In genomic region chr13:75836441-75836840, GRCh38 we compare ENCODE assay signal across 14 cellular contexts.
DNase-seq lines count a peak whose midpoint lies in the region; ATAC-seq, FAIRE-seq and TF ChIP-seq lines count a peak whose summit lies in the region.
"Had no signal": no experiment of that assay in that cellular context is flagged by ENCODE, and none has a peak within 500 bp of the region (broad histone marks: within the 10 kb centered on the region; RNA-seq: fewer than 3 reads in every experiment).

No MANE protein-coding gene starts in this region.

- H4K91ac ChIP-seq in trophoblast cell (ENCODE audit: low read depth, low read length), result no peak overlapping the region

- no peak overlapping the region for H3K4ac ChIP-seq in trophoblast cell (ENCODE audit: low read depth, low read length)

- no peaks in the 10 kb centered on the region for H3K79me2 ChIP-seq in trophoblast cell (ENCODE audit: control insufficient read depth, insufficient read depth, low read length, poor library complexity)

- H3K14ac ChIP-seq in trophoblast cell (ENCODE audit: low read length), result no peak overlapping the region

- H3K27me3 ChIP-seq in trophoblast cell (ENCODE audit: insufficient read depth, low read length), result no peaks in the 10 kb centered on the region
- H3K27me3 ChIP-seq: BLaER1, foreskin keratinocyte, spleen had no signal

- no peak for TF ChIP-seq CTCF in VCaP (conservative IDR thresholded peaks at IDR 0.05)

- H2BK12ac ChIP-seq in trophoblast cell (ENCODE audit: low read length), result no peak overlapping the region

- no peak overlapping the region for H3K9ac ChIP-seq in trophoblast cell (ENCODE audit: low read length)
- H3K9ac ChIP-seq: BLaER1 had no signal

- no peak overlapping the region for H3K4me2 ChIP-seq in trophoblast cell (ENCODE audit: low read length)
- H3K4me2 ChIP-seq: BLaER1 had no signal

- peak overlapping the region; percentile 13 for H3K23ac ChIP-seq in trophoblast cell (ENCODE audit: low read length)

- H3K4me1 ChIP-seq in trophoblast cell (ENCODE audit: control insufficient read depth in 1 of 2, insufficient read depth in 2 of 2, low read length in 2 of 2), result no peaks in the 10 kb centered on the region
- H3K4me1 ChIP-seq: BLaER1, foreskin keratinocyte, spleen had no signal

- no peak overlapping the region for H3K18ac ChIP-seq in trophoblast cell (ENCODE audit: low read length)

- H3K36me3 ChIP-seq in trophoblast cell (ENCODE audit: control insufficient read depth in 1 of 2, insufficient read depth in 2 of 2, low read length in 2 of 2), result peaks cover under 1% of the 10 kb centered on the region in 2 experiments

- ATAC-seq in GM21619 (IDR thresholded peaks at IDR 0.05; ENCODE audit: unreplicated experiment), result no peak
- ATAC-seq: foreskin keratinocyte had no signal

- DNase-seq in DMS79 (lab: John Stamatoyannopoulos, UW) (peak; percentile 66), NCI-H1092 treated with DMSO at 0.1 percent for 48 hours (lab: John Stamatoyannopoulos, UW) (peak; percentile 54), trophoblast cell (peak; percentile 14 to 55), NCI-H82 (lab: John Stamatoyannopoulos, UW) (no peak), GM19239 (ENCODE audit: insufficient read length, low spot score) (no peak)
- DNase-seq: activated gamma-delta T cell, foreskin keratinocyte, naive B cell, NCI-H526 treated with DMSO at 0.1 percent for 48 hours, posterior cingulate gyrus, spleen had no signal

- no peak overlapping the region for H2BK120ac ChIP-seq in trophoblast cell (ENCODE audit: insufficient read depth, low read length, poor library complexity)

- FAIRE-seq in GM19239 (lab: Jason Lieb, UNC), result no peak

- no peak overlapping the region for H2AFZ ChIP-seq in trophoblast cell (ENCODE audit: insufficient read depth, low read length, poor library complexity)

- no peak overlapping the region for H4K8ac ChIP-seq in trophoblast cell (ENCODE audit: low read depth, low read length)

- peaks cover under 1% of the 10 kb centered on the region for H3K9me3 ChIP-seq in trophoblast cell (ENCODE audit: insufficient read depth, low read depth, low read length)
- H3K9me3 ChIP-seq: BLaER1 had no signal

- no peak overlapping the region for H3K4me3 ChIP-seq in trophoblast cell (ENCODE audit: low read depth, low read length)
- H3K4me3 ChIP-seq: BLaER1, spleen had no signal

- H3K79me1 ChIP-seq in trophoblast cell (ENCODE audit: low read length), result no peaks in the 10 kb centered on the region

- H3K27ac ChIP-seq in VCaP (peak overlapping the region; percentile 80), trophoblast cell (ENCODE audit: low read depth, low read length) (no peak overlapping the region)
- H3K27ac ChIP-seq: BLaER1, foreskin keratinocyte, spleen had no signal

- no peak overlapping the region for H4K12ac ChIP-seq in trophoblast cell (ENCODE audit: low read depth, low read length)

- no peak overlapping the region for H2BK5ac ChIP-seq in trophoblast cell (ENCODE audit: low read depth, low read length, poor library complexity)

- no peak overlapping the region for H2AK5ac ChIP-seq in trophoblast cell (ENCODE audit: low read length)

- no CpG with 5 or more reads among the region's 4 CpGs for WGBS in trophoblast cell (ENCODE audit: extremely low coverage, insufficient coverage, insufficient read length)

Comparison
In these comparisons a context has a peak if more than half of its experiments do, and no peak if none do; other contexts are left out.
1. DNase-seq: peak in DMS79 (single experiment), NCI-H1092 treated with DMSO at 0.1 percent for 48 hours (single experiment) and trophoblast cell (2 of 2); none in NCI-H82 (single experiment) and GM19239 (single experiment).